8 cellular contexts compared by ENCODE assay signal in the genomic region with DNA sequence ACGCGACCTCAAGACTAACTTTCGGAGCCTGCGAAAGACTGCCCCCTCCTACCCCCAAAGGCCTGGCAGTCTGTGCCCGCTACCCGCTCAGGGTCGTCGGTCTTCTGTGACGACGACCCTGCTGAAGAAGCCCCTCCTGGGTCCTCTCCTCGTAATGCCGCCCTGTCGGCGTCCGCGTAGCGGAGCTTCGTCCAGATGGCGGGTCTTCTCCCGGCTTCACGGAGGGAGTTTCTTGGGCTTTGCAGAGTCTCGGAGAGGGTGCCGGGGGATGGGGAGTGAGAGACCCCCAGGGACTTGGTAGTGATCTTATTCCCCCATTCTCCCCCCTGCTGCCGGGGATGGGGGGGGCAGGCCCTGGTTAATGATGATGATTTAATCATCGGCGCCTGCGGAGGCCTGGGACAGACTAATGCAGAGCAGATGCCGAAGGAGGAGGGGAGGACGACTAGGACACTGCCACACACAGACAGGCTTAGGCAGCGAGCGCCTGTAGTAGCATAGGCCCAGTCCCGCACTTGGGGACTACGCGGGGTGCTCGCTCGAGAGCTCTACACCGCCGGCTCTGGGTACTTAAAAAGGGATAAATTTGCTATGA. TPM values are rescaled to one million over a fixed set of nuclear protein-coding genes. Genes with fewer than 3 reads are reported as not detected.
DNase-seq lines count a peak whose midpoint lies in the region; ATAC-seq and TF ChIP-seq lines count a peak whose summit lies in the region.

No MANE protein-coding gene starts in this region.

- H3K4me3 ChIP-seq in NB4 (ENCODE audit: low read depth, low read length) = peak overlapping the region; percentile 70
- peak overlapping the region; percentile 80 for H3K4me3 ChIP-seq in left ventricle myocardium inferior
- peak overlapping the region; percentile 98 for H3K4me3 ChIP-seq in retinal pigment epithelial cell (ENCODE audit: low read length)

- peaks cover 53% of the 10 kb centered on the region for H3K4me1 ChIP-seq in left ventricle myocardium inferior

- H3K4me1 Mint-ChIP-seq in activated naive CD8-positive, alpha-beta T cell treated with anti-CD3 and anti-CD28 coated beads for 36 hours = peaks cover 28% of the 10 kb centered on the region

- DNase-seq in DMS53 (lab: John Stamatoyannopoulos, UW) (peak; percentile 75), NB4 (ENCODE audit: low read depth) (peak; percentile 34), left ventricle myocardium inferior (no peak), retinal pigment epithelial cell (ENCODE audit: low read depth) (no peak), OCI-M1 (lab: John Stamatoyannopoulos, UW) (no peak)
- no peak for DNase-seq in activated naive CD8-positive, alpha-beta T cell treated with anti-CD3 and anti-CD28 coated beads for 36 hours

- intact Hi-C loops in left ventricle myocardium inferior (cut with micrococcal nuclease) = no loop called here

- peak overlapping the region; percentile 96 for H3K27ac Mint-ChIP-seq in activated naive CD8-positive, alpha-beta T cell treated with anti-CD3 and anti-CD28 coated beads for 36 hours

- H3K4me3 Mint-ChIP-seq in activated naive CD8-positive, alpha-beta T cell treated with anti-CD3 and anti-CD28 coated beads for 36 hours = peak overlapping the region; percentile 96

- no peak for TF ChIP-seq CTCF in NB4 (IDR thresholded peaks at IDR 0.05; ENCODE audit: low read depth, low read length)
- no peak for TF ChIP-seq CTCF in left ventricle myocardium inferior (IDR thresholded peaks at IDR 0.05; ENCODE audit: borderline replicate concordance)
- no peak for TF ChIP-seq CTCF in retinal pigment epithelial cell (conservative IDR thresholded peaks at IDR 0.05; ENCODE audit: low read depth, low read length)

- H3K36me3 Mint-ChIP-seq in activated naive CD8-positive, alpha-beta T cell treated with anti-CD3 and anti-CD28 coated beads for 36 hours = peaks cover 26% of the 10 kb centered on the region

- H3K27me3 Mint-ChIP-seq in activated naive CD8-positive, alpha-beta T cell treated with anti-CD3 and anti-CD28 coated beads for 36 hours = peaks cover 59% of the 10 kb centered on the region

- H3K27ac ChIP-seq in left ventricle myocardium inferior (replicated peaks) = peak overlapping the region; percentile 99

- no peaks in the 10 kb centered on the region for H3K9me3 Mint-ChIP-seq in activated naive CD8-positive, alpha-beta T cell treated with anti-CD3 and anti-CD28 coated beads for 36 hours

- TF ChIP-seq POLR2A in NB4 (IDR thresholded peaks at IDR 0.05; ENCODE audit: extremely low read depth, insufficient read length) = no peak

- no peaks in the 10 kb centered on the region for H3K9me3 ChIP-seq in left ventricle myocardium inferior (replicated peaks)

- H3K27me3 ChIP-seq in left ventricle myocardium inferior (ENCODE audit: low read depth) = peaks cover 83% of the 10 kb centered on the region

- peaks cover 21% of the 10 kb centered on the region for H3K36me3 ChIP-seq in left ventricle myocardium inferior

- ATAC-seq in GM21723 (IDR thresholded peaks at IDR 0.05; ENCODE audit: unreplicated experiment) (peak; percentile 20), HG02623 (IDR thresholded peaks at IDR 0.05; ENCODE audit: unreplicated experiment) (no peak)

RNA-seq across cellular contexts. Expression of gene PCGF1, which starts 0.5 kb away (rescaled TPM):
- total RNA-seq in activated naive CD8-positive, alpha-beta T cell treated with anti-CD3 and anti-CD28 coated beads for 36 hours = 10 to 100 TPM; 17.7 to 18.9 TPM
- total RNA-seq in left ventricle myocardium inferior = 20.2 TPM

RNA-seq across cellular contexts. Expression of gene TLX2, which starts 6.2 kb away (rescaled TPM):
- total RNA-seq in activated naive CD8-positive, alpha-beta T cell treated with anti-CD3 and anti-CD28 coated beads for 36 hours = under 1 TPM in 1 of 2 experiments, not detected in 1; 0.12 TPM
- not detected for total RNA-seq in left ventricle myocardium inferior

RNA-seq across cellular contexts. Expression of gene LBX2, which starts 8.6 kb away (rescaled TPM):
- under 1 TPM in 1 of 2 experiments, not detected in 1; 0.18 TPM for total RNA-seq in activated naive CD8-positive, alpha-beta T cell treated with anti-CD3 and anti-CD28 coated beads for 36 hours
- 0.25 TPM for total RNA-seq in left ventricle myocardium inferior

RNA-seq across cellular contexts. Expression of gene DQX1, which starts 18.0 kb away (rescaled TPM):
- under 1 TPM; 0.16 to 0.27 TPM for total RNA-seq in activated naive CD8-positive, alpha-beta T cell treated with anti-CD3 and anti-CD28 coated beads for 36 hours
- total RNA-seq in left ventricle myocardium inferior = 0.11 TPM

RNA-seq across cellular contexts. Expression of gene AUP1, which starts 21.5 kb away (rescaled TPM):
- 100 to 1,000 TPM; 138 to 140 TPM for total RNA-seq in activated naive CD8-positive, alpha-beta T cell treated with anti-CD3 and anti-CD28 coated beads for 36 hours
- total RNA-seq in left ventricle myocardium inferior = 46.9 TPM

Comparison
In these comparisons a context has a peak if more than half of its experiments do, and no peak if none do; other contexts are left out.
1. DNase-seq: peak in DMS53 (single experiment) and NB4 (single experiment); none in activated naive CD8-positive, alpha-beta T cell treated with anti-CD3 and anti-CD28 coated beads for 36 hours (single experiment), left ventricle myocardium inferior (single experiment), retinal pigment epithelial cell (single experiment) and OCI-M1 (single experiment).
2. Peak in every context shown above with its lines, with median percentiles within 50 percentile points of each other: H3K4me3 ChIP-seq.